In genomic region chr1:5575396-5576110, GRCh38 we compare ENCODE assay signal across 15 cellular contexts.
DNase-seq lines count a peak whose midpoint lies in the region; ATAC-seq and TF ChIP-seq lines count a peak whose summit lies in the region.
"Had no signal": no experiment of that assay in that cellular context is flagged by ENCODE, and none has a peak within 500 bp of the region (broad histone marks: within the 10 kb centered on the region; RNA-seq: fewer than 3 reads in every experiment).

No MANE protein-coding gene starts in this region.

- H3K9ac ChIP-seq in smooth muscle cell (ENCODE audit: low read depth), result no peak overlapping the region
- H3K9ac ChIP-seq: BLaER1 treated with 17β-estradiol and CSF1 and Interleukin-3, amounts not matched to agents 10 nM and 100 nM; GM23248 had no signal

- peak; percentile 38 for DNase-seq in right atrium auricular region (ENCODE audit: low spot score)
- DNase-seq in right cardiac atrium, result no peak
- DNase-seq in esophagus muscularis mucosa (ENCODE audit: extremely low spot score), result peak; percentile 74
- DNase-seq in smooth muscle cell (lab: John Stamatoyannopoulos, UW; ENCODE audit: unreplicated experiment), result no peak
- DNase-seq in glomerular visceral epithelial cell (ENCODE audit: extremely low spot score), result no peak
- no peak for DNase-seq in esophagus squamous epithelium (lab: John Stamatoyannopoulos, UW)
- DNase-seq: 8988T; CD4-positive, CD25-positive, alpha-beta regulatory T cell; DMS53; GF-D8; GM23248; H7 had no signal

- H3K79me2 ChIP-seq in smooth muscle cell (ENCODE audit: low read depth), result no peaks in the 10 kb centered on the region

- H3K36me3 ChIP-seq in right atrium auricular region (no peaks in the 10 kb centered on the region), esophagus muscularis mucosa (no peaks in the 10 kb centered on the region), smooth muscle cell (ENCODE audit: low read depth) (no peaks in the 10 kb centered on the region), esophagus squamous epithelium (no peaks in the 10 kb centered on the region)
- H3K36me3 ChIP-seq: BLaER1 treated with 17β-estradiol and CSF1 and Interleukin-3, amounts not matched to agents 10 nM and 100 nM had no signal

- no peaks in the 10 kb centered on the region for H3K4me1 Mint-ChIP-seq in stimulated activated memory B cell treated with anti-CD40 and anti-IgM and Interleukin-4, amounts not matched to agents 10 μg/mL and 1 μg/mL and 100 μg/mL, for 72 hours
- H3K4me1 Mint-ChIP-seq: CD4-positive, CD25-positive, alpha-beta regulatory T cell had no signal

- H3K27ac ChIP-seq in right atrium auricular region (no peak overlapping the region), right cardiac atrium (ENCODE audit: low read length) (no peak overlapping the region), esophagus muscularis mucosa (replicated peaks in 1 of 4) (no peak overlapping the region), smooth muscle cell (ENCODE audit: low read depth) (no peak overlapping the region), esophagus squamous epithelium (no peak overlapping the region)
- H3K27ac ChIP-seq: BLaER1 treated with 17β-estradiol and CSF1 and Interleukin-3, amounts not matched to agents 10 nM and 100 nM; GM23248 had no signal

- intact Hi-C loops in right cardiac atrium (cut with DNase I) (no loop called here), esophagus muscularis mucosa (cut with DNase I) (no loop called here), esophagus squamous epithelium (cut with DNase I) (no loop called here)

- H3K4me1 ChIP-seq in right atrium auricular region, result no peaks in the 10 kb centered on the region
- no peaks in the 10 kb centered on the region for H3K4me1 ChIP-seq in right cardiac atrium (ENCODE audit: control insufficient read depth, insufficient read depth, low read length)
- H3K4me1 ChIP-seq in esophagus muscularis mucosa, result no peaks in the 10 kb centered on the region
- H3K4me1 ChIP-seq in smooth muscle cell (ENCODE audit: low read depth), result no peaks in the 10 kb centered on the region
- no peaks in the 10 kb centered on the region for H3K4me1 ChIP-seq in esophagus squamous epithelium

- no peak overlapping the region for H3K4me3 Mint-ChIP-seq in stimulated activated memory B cell treated with anti-CD40 and anti-IgM and Interleukin-4, amounts not matched to agents 10 μg/mL and 1 μg/mL and 100 μg/mL, for 72 hours
- H3K4me3 Mint-ChIP-seq: CD4-positive, CD25-positive, alpha-beta regulatory T cell had no signal

- H3K27me3 ChIP-seq in right atrium auricular region (no peaks in the 10 kb centered on the region), right cardiac atrium (ENCODE audit: control insufficient read depth, insufficient read depth) (no peaks in the 10 kb centered on the region), esophagus muscularis mucosa (peaks cover 0 to 40% (median 0%) of the 10 kb centered on the region in 4 donors), smooth muscle cell (ENCODE audit: low read depth) (no peaks in the 10 kb centered on the region), esophagus squamous epithelium (peaks cover 0 to 40% (median 0%) of the 10 kb centered on the region in 4 donors)
- H3K27me3 ChIP-seq: BLaER1 treated with 17β-estradiol and CSF1 and Interleukin-3, amounts not matched to agents 10 nM and 100 nM had no signal

- H3K36me3 Mint-ChIP-seq in stimulated activated memory B cell treated with anti-CD40 and anti-IgM and Interleukin-4, amounts not matched to agents 10 μg/mL and 1 μg/mL and 100 μg/mL, for 72 hours, result no peaks in the 10 kb centered on the region
- H3K36me3 Mint-ChIP-seq: CD4-positive, CD25-positive, alpha-beta regulatory T cell had no signal

- no peaks in the 10 kb centered on the region for H4K20me1 ChIP-seq in smooth muscle cell (ENCODE audit: low read depth)
- H4K20me1 ChIP-seq: BLaER1 treated with 17β-estradiol and CSF1 and Interleukin-3, amounts not matched to agents 10 nM and 100 nM had no signal

- no peak overlapping the region for H3K4me2 ChIP-seq in smooth muscle cell

- no peak for TF ChIP-seq CTCF in right atrium auricular region (IDR thresholded peaks at IDR 0.05)
- no peak for TF ChIP-seq CTCF in esophagus muscularis mucosa (IDR thresholded peaks at IDR 0.05)
- TF ChIP-seq CTCF in smooth muscle cell (IDR thresholded peaks at IDR 0.05; ENCODE audit: borderline replicate concordance, insufficient read depth, poor library complexity, severe bottlenecking), result no peak
- no peak for TF ChIP-seq CTCF in esophagus squamous epithelium (IDR thresholded peaks at IDR 0.05)

- H3K4me3 ChIP-seq in right atrium auricular region (no peak overlapping the region), right cardiac atrium (ENCODE audit: low read length) (no peak overlapping the region), esophagus muscularis mucosa (no peak overlapping the region), smooth muscle cell (no peak overlapping the region), esophagus squamous epithelium (no peak overlapping the region)
- H3K4me3 ChIP-seq: BLaER1 treated with 17β-estradiol and CSF1 and Interleukin-3, amounts not matched to agents 10 nM and 100 nM; GM23248 had no signal

- no peak for TF ChIP-seq EP300 in esophagus muscularis mucosa (IDR thresholded peaks at IDR 0.05)

- H3F3A ChIP-seq in smooth muscle cell (ENCODE audit: low read depth), result no peaks in the 10 kb centered on the region

- no peak overlapping the region for H3K27ac Mint-ChIP-seq in stimulated activated memory B cell treated with anti-CD40 and anti-IgM and Interleukin-4, amounts not matched to agents 10 μg/mL and 1 μg/mL and 100 μg/mL, for 72 hours
- H3K27ac Mint-ChIP-seq: CD4-positive, CD25-positive, alpha-beta regulatory T cell had no signal

- H3K9me3 ChIP-seq in right atrium auricular region (peaks cover 0 to 4% of the 10 kb centered on the region in 2 donors), right cardiac atrium (ENCODE audit: control insufficient read depth, low read length) (no peaks in the 10 kb centered on the region), esophagus muscularis mucosa (peaks cover 0 to 8% (median 0%) of the 10 kb centered on the region in 4 donors), smooth muscle cell (replicated peaks; ENCODE audit: low read depth) (no peaks in the 10 kb centered on the region), esophagus squamous epithelium (no peaks in the 10 kb centered on the region)

- no peak for ATAC-seq in right cardiac atrium
- peak; percentile 8 for ATAC-seq in stimulated activated memory B cell treated with anti-CD40 and anti-IgM and Interleukin-4, amounts not matched to agents 10 μg/mL and 1 μg/mL and 100 μg/mL, for 72 hours
- ATAC-seq in GM19452 (IDR thresholded peaks at IDR 0.05; ENCODE audit: unreplicated experiment), result no peak

- peaks cover 17% of the 10 kb centered on the region for H3K27me3 Mint-ChIP-seq in stimulated activated memory B cell treated with anti-CD40 and anti-IgM and Interleukin-4, amounts not matched to agents 10 μg/mL and 1 μg/mL and 100 μg/mL, for 72 hours

- H2AFZ ChIP-seq in smooth muscle cell (ENCODE audit: low read depth), result no peak overlapping the region
- H2AFZ ChIP-seq: GM23248 had no signal

- peaks cover 8% of the 10 kb centered on the region for H3K9me3 Mint-ChIP-seq in stimulated activated memory B cell treated with anti-CD40 and anti-IgM and Interleukin-4, amounts not matched to agents 10 μg/mL and 1 μg/mL and 100 μg/mL, for 72 hours

- no peak for TF ChIP-seq POLR2A in esophagus muscularis mucosa (IDR thresholded peaks at IDR 0.05; ENCODE audit: low read depth)
- TF ChIP-seq POLR2A in esophagus squamous epithelium (IDR thresholded peaks at IDR 0.05), result no peak

- WGBS in right cardiac atrium, result 74% methylated on average over 8 of the region's 8 CpGs
- 48% methylated on average over 7 of the region's 8 CpGs for WGBS in esophagus muscularis mucosa
- 91% methylated on average over 8 of the region's 8 CpGs for WGBS in smooth muscle cell (ENCODE audit: low lambda C conversion rate)
- WGBS in esophagus squamous epithelium, 2 donors, result 47 to 50% methylated on average over 3 to 4 of the region's 8 CpGs

Comparison
In these comparisons a context has a peak if more than half of its experiments do, and no peak if none do; other contexts are left out.
1. DNase-seq: peak in right atrium auricular region (single experiment) and esophagus muscularis mucosa (single experiment); none in right cardiac atrium (0 of 3), smooth muscle cell (single experiment), glomerular visceral epithelial cell (single experiment) and esophagus squamous epithelium (single experiment).